In the genomic region with DNA sequence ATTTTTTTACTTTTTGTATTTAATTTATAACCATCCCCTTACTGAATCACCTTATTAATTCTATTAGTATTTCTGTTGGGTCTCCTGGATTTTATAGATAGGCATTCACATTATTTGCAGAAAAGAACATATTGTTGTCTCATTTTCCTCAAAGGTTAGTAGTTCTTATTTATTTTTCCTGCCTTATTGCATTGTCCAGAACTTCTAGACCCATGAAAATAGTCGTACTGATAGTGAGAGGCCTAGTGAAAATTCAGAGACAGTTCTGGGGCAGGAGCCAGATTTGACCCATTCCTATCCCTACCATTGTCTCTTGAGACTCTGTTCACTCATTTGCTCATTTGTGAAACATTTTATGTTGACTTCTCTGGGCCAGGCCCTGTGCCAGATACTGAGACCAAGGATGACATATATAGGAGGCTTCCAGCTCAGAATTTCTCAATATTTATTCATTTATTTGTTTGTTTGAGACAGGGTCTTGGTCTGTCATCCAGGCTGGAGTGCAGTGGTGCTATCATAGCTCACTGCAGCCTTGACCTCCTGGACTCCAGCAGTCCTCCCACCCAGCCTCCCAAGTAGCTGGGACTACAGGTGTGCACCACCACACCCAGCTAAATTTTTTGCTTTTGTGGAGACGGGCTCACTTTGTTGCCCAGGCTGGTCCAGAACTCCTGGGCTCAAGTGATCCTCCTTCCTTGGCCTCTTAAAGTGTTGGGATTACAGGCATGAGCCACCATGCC, we compare ENCODE assay signal across 1 cellular context.
TF ChIP-seq lines count a peak whose summit lies in the region.

No MANE protein-coding gene starts in this region.

TF ChIP-seq in K562, 482 proteins besides CTCF, POLR2A, EP300 and RAD21 (continued from another document):
- TF ChIP-seq RBM25 (IDR thresholded peaks at IDR 0.05; ENCODE audit: low read depth, low read length, severe bottlenecking) (peak; percentile 46), CHD1 (IDR thresholded peaks at IDR 0.05; ENCODE audit: low read length) (no peak), ELF2 (CRISPR knock-in tag; IDR thresholded peaks at IDR 0.05) (no peak)
- TF ChIP-seq, protein P1, sequence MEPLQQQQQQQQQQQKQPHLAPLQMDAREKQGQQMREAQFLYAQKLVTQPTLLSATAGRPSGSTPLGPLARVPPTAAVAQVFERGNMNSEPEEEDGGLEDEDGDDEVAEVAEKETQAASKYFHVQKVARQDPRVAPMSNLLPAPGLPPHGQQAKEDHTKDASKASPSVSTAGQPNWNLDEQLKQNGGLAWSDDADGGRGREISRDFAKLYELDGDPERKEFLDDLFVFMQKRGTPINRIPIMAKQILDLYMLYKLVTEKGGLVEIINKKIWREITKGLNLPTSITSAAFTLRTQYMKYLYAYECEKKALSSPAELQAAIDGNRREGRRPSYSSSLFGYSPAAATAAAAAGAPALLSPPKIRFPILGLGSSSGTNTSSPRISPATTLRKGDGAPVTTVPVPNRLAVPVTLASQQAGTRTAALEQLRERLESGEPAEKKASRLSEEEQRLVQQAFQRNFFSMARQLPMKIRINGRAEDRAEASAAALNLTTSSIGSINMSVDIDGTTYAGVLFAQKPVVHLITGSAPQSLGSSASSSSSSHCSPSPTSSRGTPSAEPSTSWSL (CRISPR knock-in tag; IDR thresholded peaks at IDR 0.05; ENCODE audit: borderline replicate concordance), result no peak
TF ChIP-seq in K562: peak in this region for 1.
